Comparison of ENCODE assay signal across 24 cellular contexts in the genomic region with DNA sequence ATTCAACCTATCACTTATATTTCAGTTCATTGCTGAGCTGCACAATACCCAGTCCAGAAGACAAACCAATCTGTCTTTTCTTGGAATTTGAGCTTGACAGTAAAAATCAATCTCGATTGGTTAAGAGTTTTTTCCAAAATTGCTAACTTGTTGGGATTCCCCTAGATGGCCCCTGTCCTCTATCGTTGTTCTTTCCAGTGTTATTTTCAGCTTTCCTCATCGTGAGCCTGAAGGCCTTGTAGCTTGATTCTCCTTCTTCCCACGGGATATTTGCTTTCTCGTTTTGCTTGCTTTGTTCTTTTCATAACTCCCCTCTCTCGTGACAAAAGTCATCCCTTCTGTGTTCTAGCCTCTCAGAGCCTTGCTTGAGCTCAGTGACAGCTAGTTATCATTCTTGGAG. TPM values are rescaled to one million over a fixed set of nuclear protein-coding genes. Genes with fewer than 3 reads are reported as not detected.
"Had no signal": no experiment of that assay in that cellular context is flagged by ENCODE, and none has a peak within 500 bp of the region (broad histone marks: within the 10 kb centered on the region; RNA-seq: fewer than 3 reads in every experiment).

No MANE protein-coding gene starts in this region.

- H3K4me1 ChIP-seq: esophagus muscularis mucosa, foreskin keratinocyte, pancreas, prostate gland, right lobe of liver, spleen, tibial artery, upper lobe of left lung, vagina had no signal

- H2AFZ ChIP-seq: hepatocyte had no signal

- H3K79me2 ChIP-seq: hepatocyte had no signal

- H3K27me3 ChIP-seq: foreskin keratinocyte, hepatocyte, pancreas, tibial artery, upper lobe of left lung, vagina had no signal

- H3K4me3 ChIP-seq: esophagus muscularis mucosa, hepatocyte, lung, pancreas, prostate gland, right lobe of liver, spleen, tibial artery, upper lobe of left lung, vagina had no signal

- H3K36me3 ChIP-seq: esophagus muscularis mucosa, pancreas, prostate gland, right lobe of liver, spleen, tibial artery, upper lobe of left lung, vagina had no signal

- ATAC-seq: foreskin keratinocyte; left cardiac atrium; left ventricle myocardium superior; pancreas; right lobe of liver; stimulated activated memory B cell treated with anti-CD40 and anti-IgM and Interleukin-4, amounts not matched to agents 10 μg/mL and 1 μg/mL and 100 μg/mL, for 72 hours had no signal

- H3K27ac ChIP-seq: esophagus muscularis mucosa, foreskin keratinocyte, hepatocyte, pancreas, prostate gland, right lobe of liver, spleen, tibial artery, upper lobe of left lung, vagina had no signal

- H3K4me2 ChIP-seq: hepatocyte had no signal

- DNase-seq: effector memory CD4-positive, alpha-beta T cell; foreskin keratinocyte; kidney; left cardiac atrium; left ventricle myocardium superior; mesenchymal stem cell; naive B cell; occipital lobe; pancreas; right lobe of liver; spleen; stimulated activated CD4-positive, alpha-beta T cell treated with anti-CD3 and anti-CD28 coated beads, Interleukin-15, amount 100 ng/mL, for 24 hours; stimulated activated CD4-positive, alpha-beta T cell treated with anti-CD3 and anti-CD28 coated beads, Interleukin-1b, Interleukin-23, amount 100 ng/mL, for 48 hours; stimulated activated CD4-positive, alpha-beta T cell treated with anti-CD3 and anti-CD28 coated beads, Interleukin-4, amount 100 ng/mL, for 24 hours; tibial artery; upper lobe of left lung had no signal

- H3K9me3 ChIP-seq: pancreas, prostate gland, right lobe of liver, tibial artery, upper lobe of left lung, vagina had no signal

RNA-seq across cellular contexts. Expression of gene OR8B8, which starts 3.1 kb away (rescaled TPM):
- total RNA-seq: esophagus muscularis mucosa, foreskin keratinocyte, hepatocyte, kidney, left cardiac atrium, left ventricle myocardium superior, lung, occipital lobe, pancreas, prostate gland, renal cortical epithelial cell, right lobe of liver, spleen, temporal lobe, upper lobe of left lung, vagina had no signal
- polyA plus RNA-seq: foreskin keratinocyte, hepatocyte, lung, pancreas, spleen had no signal

RNA-seq across cellular contexts. Expression of gene OR8B4, which starts 17.8 kb away (rescaled TPM):
- total RNA-seq: esophagus muscularis mucosa, foreskin keratinocyte, hepatocyte, kidney, left cardiac atrium, left ventricle myocardium superior, lung, occipital lobe, pancreas, prostate gland, renal cortical epithelial cell, right lobe of liver, spleen, temporal lobe, upper lobe of left lung, vagina had no signal
- polyA plus RNA-seq: foreskin keratinocyte, hepatocyte, lung, pancreas, spleen had no signal

RNA-seq across cellular contexts. Expression of gene OR8B3, which starts 43.6 kb away (rescaled TPM):
- total RNA-seq: esophagus muscularis mucosa, foreskin keratinocyte, hepatocyte, kidney, left cardiac atrium, left ventricle myocardium superior, lung, occipital lobe, pancreas, prostate gland, renal cortical epithelial cell, right lobe of liver, spleen, temporal lobe, upper lobe of left lung, vagina had no signal
- polyA plus RNA-seq: foreskin keratinocyte, hepatocyte, lung, pancreas, spleen had no signal

RNA-seq across cellular contexts. Expression of gene OR8B2, which starts 58.1 kb away (rescaled TPM):
- total RNA-seq: esophagus muscularis mucosa, foreskin keratinocyte, hepatocyte, kidney, left cardiac atrium, left ventricle myocardium superior, lung, occipital lobe, pancreas, prostate gland, renal cortical epithelial cell, right lobe of liver, spleen, temporal lobe, upper lobe of left lung, vagina had no signal
- polyA plus RNA-seq: foreskin keratinocyte, hepatocyte, lung, pancreas, spleen had no signal
